Comparison of ENCODE assay signal across 27 cellular contexts in the genomic region with DNA sequence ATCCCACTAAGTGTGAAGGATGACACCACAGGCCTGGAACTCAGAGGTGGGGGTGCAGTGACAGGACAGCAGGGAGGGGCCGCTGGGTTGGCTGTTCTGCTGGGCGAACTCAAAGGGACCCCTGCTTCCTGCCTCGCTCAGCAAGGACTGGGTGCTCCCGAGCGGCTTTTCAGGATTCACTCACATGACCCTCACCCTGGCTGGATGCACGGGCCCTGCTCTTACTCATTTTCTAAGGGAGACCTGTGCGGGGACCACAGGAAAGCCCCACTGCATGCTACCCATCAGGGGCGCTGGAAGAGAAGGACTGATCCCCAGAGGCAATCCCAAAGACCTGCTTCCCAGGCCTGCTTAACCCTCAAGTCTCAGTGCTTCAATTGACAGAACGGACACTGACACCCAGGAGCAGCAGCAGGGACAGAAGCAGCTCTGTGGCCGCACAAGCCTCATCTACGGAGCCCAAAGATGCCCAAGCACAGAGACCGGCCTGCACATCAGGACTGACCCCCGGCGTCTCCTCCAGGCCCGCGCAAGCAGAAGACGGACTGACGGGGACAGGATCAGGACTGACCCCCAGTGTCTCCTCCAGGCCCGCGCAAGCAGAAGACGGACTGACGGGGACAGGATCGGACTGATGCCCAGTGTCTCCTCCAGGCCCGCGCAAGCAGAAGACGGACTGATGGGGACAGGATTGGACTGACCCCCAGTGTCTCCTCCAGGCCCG. TPM values are rescaled to one million over a fixed set of nuclear protein-coding genes. Genes with fewer than 3 reads are reported as not detected.
"Had no signal": no experiment of that assay in that cellular context is flagged by ENCODE, and none has a peak within 500 bp of the region (broad histone marks: within the 10 kb centered on the region; RNA-seq: fewer than 3 reads in every experiment).

No MANE protein-coding gene starts in this region.

- DNase-seq: heart right ventricle; kidney glomerular epithelial cell; left cardiac atrium; left ventricle myocardium superior; lower lobe of right lung; mammary epithelial cell; mesenchymal stem cell; naive thymus-derived CD8-positive, alpha-beta T cell; nephron progenitor cell; psoas muscle; sigmoid colon; stimulated activated CD4-positive, alpha-beta T cell treated with anti-CD3 and anti-CD28 coated beads, Interleukin-1b, Interleukin-23, amount 100 ng/mL, for 48 hours; stimulated activated CD4-positive, alpha-beta T cell treated with anti-CD3 and anti-CD28 coated beads, Interleukin-4, amount 100 ng/mL, for 1 hour; stimulated activated naive B cell treated with anti-CD40 and anti-IgM and Interleukin-4, amounts not matched to agents 10 μg/mL and 1 μg/mL and 100 μg/mL, for 72 hours; stimulated activated naive CD8-positive, alpha-beta T cell treated with anti-CD3 and anti-CD28 coated beads, Interleukin-15, Interleukin-2, amounts not matched to agents 100 U/mL and 50 U/mL, for 24 hours; stomach; testis; thyroid gland; transverse colon; upper lobe of left lung had no signal

- H3K27me3 Mint-ChIP-seq: naive thymus-derived CD8-positive, alpha-beta T cell; stimulated activated naive B cell treated with anti-CD40 and anti-IgM and Interleukin-4, amounts not matched to agents 10 μg/mL and 1 μg/mL and 100 μg/mL, for 72 hours had no signal

- H2AFZ ChIP-seq: hepatocyte, neural progenitor cell had no signal

- H3K4me3 ChIP-seq: heart right ventricle, hepatocyte, lower lobe of right lung, neural progenitor cell, pancreas, psoas muscle, sigmoid colon, smooth muscle cell, stomach, testis, thyroid gland, transverse colon, upper lobe of left lung, vagina had no signal

- H3K4me2 ChIP-seq: hepatocyte, neural progenitor cell, smooth muscle cell had no signal

- H3K27ac ChIP-seq: heart right ventricle, hepatocyte, lower lobe of right lung, neural progenitor cell, pancreas, psoas muscle, sigmoid colon, stomach, testis, thyroid gland, transverse colon, upper lobe of left lung, vagina had no signal

- H3K4me3 Mint-ChIP-seq: nephron progenitor cell, neural progenitor cell had no signal

- FAIRE-seq: keratinocyte, pancreas had no signal

- H3K27me3 ChIP-seq: heart right ventricle, hepatocyte, neural progenitor cell, pancreas, sigmoid colon, stomach, testis, thyroid gland, transverse colon, upper lobe of left lung, vagina had no signal

- H3K4me1 ChIP-seq: neural progenitor cell, pancreas had no signal

- H3K9me3 ChIP-seq: heart right ventricle, lower lobe of right lung, pancreas, psoas muscle, sigmoid colon, stomach, testis, thyroid gland, transverse colon, upper lobe of left lung, vagina had no signal

- H3K9ac ChIP-seq: neural progenitor cell had no signal

- H3K36me3 ChIP-seq: neural progenitor cell had no signal

- ATAC-seq: heart right ventricle; left cardiac atrium; left lobe of liver; left ventricle myocardium superior; lower lobe of right lung; naive thymus-derived CD8-positive, alpha-beta T cell; pancreas; psoas muscle; stimulated activated naive B cell treated with anti-CD40 and anti-IgM and Interleukin-4, amounts not matched to agents 10 μg/mL and 1 μg/mL and 100 μg/mL, for 72 hours; stimulated activated naive CD8-positive, alpha-beta T cell treated with anti-CD3 and anti-CD28 coated beads, Interleukin-15, Interleukin-2, amounts not matched to agents 100 U/mL and 50 U/mL, for 24 hours had no signal

RNA-seq across cellular contexts. Expression of a gene that starts 48.8 kb away (rescaled TPM):
- total RNA-seq: naive thymus-derived CD8-positive, alpha-beta T cell had no signal
